In the genomic region with DNA sequence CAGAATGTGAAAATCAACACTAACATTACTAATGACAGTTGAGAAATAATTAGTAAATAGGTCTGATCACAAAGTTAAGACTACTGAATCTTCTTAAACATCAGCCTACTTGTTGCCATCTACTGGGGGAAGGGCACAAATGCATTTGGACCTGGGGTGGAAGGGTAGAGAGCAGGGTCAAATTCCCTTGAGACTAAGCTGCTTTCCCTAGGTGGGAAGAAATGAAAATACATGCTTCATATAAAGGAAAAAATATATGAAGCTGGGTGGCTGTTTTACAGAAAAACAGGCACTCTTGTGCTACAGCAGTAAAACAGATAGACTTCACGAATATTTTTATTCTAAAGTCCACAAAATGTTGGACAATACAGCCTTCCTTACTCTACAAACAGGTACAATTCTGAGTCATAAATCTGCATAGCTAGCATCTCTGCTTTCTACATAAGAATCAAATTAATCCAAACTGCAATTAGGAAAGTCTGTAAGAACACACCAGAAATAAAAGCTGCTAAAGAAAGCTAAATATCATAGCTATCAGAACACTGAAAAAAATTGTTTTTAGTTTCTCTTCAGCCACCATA, we compare ENCODE assay signal across 8 cellular contexts. TPM values are rescaled to one million over a fixed set of nuclear protein-coding genes. Genes with fewer than 3 reads are reported as not detected.
DNase-seq lines count a peak whose midpoint lies in the region; ATAC-seq and TF ChIP-seq lines count a peak whose summit lies in the region.

No MANE protein-coding gene starts in this region.

- no peak for TF ChIP-seq EP300 in SK-N-SH (IDR thresholded peaks at IDR 0.05; ENCODE audit: borderline replicate concordance in 1 of 2, low read depth in 1 of 2, low read length in 1 of 2)

- peaks cover 99% of the 10 kb centered on the region for H3K79me2 ChIP-seq in SK-N-SH (ENCODE audit: insufficient read depth)

- H3K27me3 ChIP-seq in BE2C, result no peaks in the 10 kb centered on the region
- H3K27me3 ChIP-seq in SK-N-SH (ENCODE audit: insufficient read depth), result no peaks in the 10 kb centered on the region

- peaks cover 10% of the 10 kb centered on the region; the same call in 1 of the 2 replicates for H3K36me3 ChIP-seq in BE2C
- peaks cover 13 to 25% of the 10 kb centered on the region in 2 experiments for H3K36me3 ChIP-seq in SK-N-SH (replicated peaks in 1 of 2; ENCODE audit: control insufficient read depth in 1 of 2, insufficient read depth in 2 of 2, low read length in 1 of 2)

- no peaks in the 10 kb centered on the region for H3K4me1 ChIP-seq in BE2C
- no peaks in the 10 kb centered on the region; a peak in 2 of 4 replicates for H3K4me1 ChIP-seq in SK-N-SH (ENCODE audit: control insufficient read depth in 1 of 2, insufficient read depth in 2 of 2, low read depth in 1 of 2, low read length in 1 of 2)

- POLR2A ChIA-PET in SK-N-SH (lab: Yijun Ruan, JAX), result interaction anchor here (1.7 kb wide), 1 partner anchor 10 kb away, joined by 4 read pairs; no protein-coding TSS in a partner anchor

- no peaks in the 10 kb centered on the region for H3K9me3 ChIP-seq in BE2C
- H3K9me3 ChIP-seq in SK-N-SH, result no peaks in the 10 kb centered on the region

- no peak overlapping the region for H2AFZ ChIP-seq in SK-N-SH (ENCODE audit: low read depth)

- H3K9ac ChIP-seq in SK-N-SH, result no peak overlapping the region

- no peak overlapping the region for H3K4me3 ChIP-seq in BE2C (ENCODE audit: low read depth, low read length)
- H3K4me3 ChIP-seq in SK-N-SH (ENCODE audit: low read depth in 2 of 2, low read length in 1 of 2), result no peak overlapping the region

- DNase-seq in BE2C (no peak), SK-N-SH (peak; percentile 42), germinal center (ENCODE audit: low spot score) (peak; percentile 56), UCSD-AML1 (lab: John Stamatoyannopoulos, UW; ENCODE audit: unreplicated experiment) (no peak)
- no peak for DNase-seq in stimulated activated CD4-positive, alpha-beta T cell treated with anti-CD3 and anti-CD28 coated beads, Interleukin-4, amount 100 ng/mL, for 1 hour

- H3K27ac ChIP-seq in SK-N-SH (ENCODE audit: low read depth in 2 of 2, low read length in 1 of 2), result no peak overlapping the region

- CTCF ChIA-PET in SK-N-SH (lab: Yijun Ruan, JAX), result interaction anchor here (0.5 to 2.9 kb wide), 13 partner anchors 10 to 156 kb away, joined by 3 to 21 read pairs (median 4); a partner anchor contains a TSS

- H3F3A ChIP-seq in SK-N-SH (replicated peaks; ENCODE audit: insufficient read depth), result peaks cover 9% of the 10 kb centered on the region

- 78% methylated on average over 1 of the region's 1 CpG for WGBS in SK-N-SH (ENCODE audit: low lambda C conversion rate)

- peak; percentile 34 for TF ChIP-seq RAD21 in SK-N-SH (IDR thresholded peaks at IDR 0.05; ENCODE audit: low read length)

- H4K20me1 ChIP-seq in SK-N-SH (ENCODE audit: insufficient read depth), result peaks cover 97% of the 10 kb centered on the region

- peak; percentile 43 for TF ChIP-seq CTCF in BE2C (IDR thresholded peaks at IDR 0.05; ENCODE audit: low read depth, low read length)
- peak; percentile 49 for TF ChIP-seq CTCF in SK-N-SH (IDR thresholded peaks at IDR 0.05)

- ATAC-seq in GM18502 (IDR thresholded peaks at IDR 0.05; ENCODE audit: poor library complexity, unreplicated experiment), result peak; percentile 77
- peak; percentile 63 for ATAC-seq in HG03039 (IDR thresholded peaks at IDR 0.05; ENCODE audit: unreplicated experiment)
- ATAC-seq in GM21367 (IDR thresholded peaks at IDR 0.05; ENCODE audit: unreplicated experiment), result no peak

- H3K4me2 ChIP-seq in SK-N-SH, result no peak overlapping the region

- H3K9me2 ChIP-seq in SK-N-SH, result no peaks in the 10 kb centered on the region

TF ChIP-seq in SK-N-SH, 30 proteins besides CTCF, POLR2A, EP300 and RAD21 (continues in another document):
- no peak for TF ChIP-seq ELF1 (IDR thresholded peaks at IDR 0.05)
- TF ChIP-seq, protein P1, sequence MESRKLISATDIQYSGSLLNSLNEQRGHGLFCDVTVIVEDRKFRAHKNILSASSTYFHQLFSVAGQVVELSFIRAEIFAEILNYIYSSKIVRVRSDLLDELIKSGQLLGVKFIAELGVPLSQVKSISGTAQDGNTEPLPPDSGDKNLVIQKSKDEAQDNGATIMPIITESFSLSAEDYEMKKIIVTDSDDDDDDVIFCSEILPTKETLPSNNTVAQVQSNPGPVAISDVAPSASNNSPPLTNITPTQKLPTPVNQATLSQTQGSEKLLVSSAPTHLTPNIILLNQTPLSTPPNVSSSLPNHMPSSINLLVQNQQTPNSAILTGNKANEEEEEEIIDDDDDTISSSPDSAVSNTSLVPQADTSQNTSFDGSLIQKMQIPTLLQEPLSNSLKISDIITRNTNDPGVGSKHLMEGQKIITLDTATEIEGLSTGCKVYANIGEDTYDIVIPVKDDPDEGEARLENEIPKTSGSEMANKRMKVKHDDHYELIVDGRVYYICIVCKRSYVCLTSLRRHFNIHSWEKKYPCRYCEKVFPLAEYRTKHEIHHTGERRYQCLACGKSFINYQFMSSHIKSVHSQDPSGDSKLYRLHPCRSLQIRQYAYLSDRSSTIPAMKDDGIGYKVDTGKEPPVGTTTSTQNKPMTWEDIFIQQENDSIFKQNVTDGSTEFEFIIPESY (IDR thresholded peaks at IDR 0.05; ENCODE audit: borderline replicate concordance, low read depth), result no peak
- TF ChIP-seq, protein P2, sequence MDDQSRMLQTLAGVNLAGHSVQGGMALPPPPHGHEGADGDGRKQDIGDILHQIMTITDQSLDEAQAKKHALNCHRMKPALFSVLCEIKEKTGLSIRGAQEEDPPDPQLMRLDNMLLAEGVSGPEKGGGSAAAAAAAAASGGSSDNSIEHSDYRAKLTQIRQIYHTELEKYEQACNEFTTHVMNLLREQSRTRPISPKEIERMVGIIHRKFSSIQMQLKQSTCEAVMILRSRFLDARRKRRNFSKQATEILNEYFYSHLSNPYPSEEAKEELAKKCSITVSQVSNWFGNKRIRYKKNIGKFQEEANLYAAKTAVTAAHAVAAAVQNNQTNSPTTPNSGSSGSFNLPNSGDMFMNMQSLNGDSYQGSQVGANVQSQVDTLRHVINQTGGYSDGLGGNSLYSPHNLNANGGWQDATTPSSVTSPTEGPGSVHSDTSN (IDR thresholded peaks at IDR 0.05), result no peak
- TF ChIP-seq FOXJ3 (CRISPR knock-in tag; IDR thresholded peaks at IDR 0.05), result no peak
- TF ChIP-seq EZH2phosphoT487 (IDR thresholded peaks at IDR 0.05; ENCODE audit: borderline replicate concordance, low read depth), result no peak
- TF ChIP-seq, protein P3, sequence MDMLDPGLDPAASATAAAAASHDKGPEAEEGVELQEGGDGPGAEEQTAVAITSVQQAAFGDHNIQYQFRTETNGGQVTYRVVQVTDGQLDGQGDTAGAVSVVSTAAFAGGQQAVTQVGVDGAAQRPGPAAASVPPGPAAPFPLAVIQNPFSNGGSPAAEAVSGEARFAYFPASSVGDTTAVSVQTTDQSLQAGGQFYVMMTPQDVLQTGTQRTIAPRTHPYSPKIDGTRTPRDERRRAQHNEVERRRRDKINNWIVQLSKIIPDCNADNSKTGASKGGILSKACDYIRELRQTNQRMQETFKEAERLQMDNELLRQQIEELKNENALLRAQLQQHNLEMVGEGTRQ (IDR thresholded peaks at IDR 0.05; ENCODE audit: borderline replicate concordance, low read depth, low read length), result no peak
- no peak for TF ChIP-seq FOXM1 (IDR thresholded peaks at IDR 0.05; ENCODE audit: low read depth)
- TF ChIP-seq TAF1 (IDR thresholded peaks at IDR 0.05; ENCODE audit: borderline replicate concordance, low read depth, low read length), result no peak
- TF ChIP-seq SIN3A (IDR thresholded peaks at IDR 0.05; ENCODE audit: borderline replicate concordance, low read depth, low read length), result no peak
- TF ChIP-seq RCOR1 (IDR thresholded peaks at IDR 0.05; ENCODE audit: low read length), result no peak
- TF ChIP-seq YY1 (IDR thresholded peaks at IDR 0.05; ENCODE audit: low read depth), result no peak
- TF ChIP-seq NFIC (IDR thresholded peaks at IDR 0.05; ENCODE audit: borderline replicate concordance), result no peak
- no peak for TF ChIP-seq CHD2 (IDR thresholded peaks at IDR 0.05; ENCODE audit: low read length, partially characterized antibody)
- TF ChIP-seq, protein P4, sequence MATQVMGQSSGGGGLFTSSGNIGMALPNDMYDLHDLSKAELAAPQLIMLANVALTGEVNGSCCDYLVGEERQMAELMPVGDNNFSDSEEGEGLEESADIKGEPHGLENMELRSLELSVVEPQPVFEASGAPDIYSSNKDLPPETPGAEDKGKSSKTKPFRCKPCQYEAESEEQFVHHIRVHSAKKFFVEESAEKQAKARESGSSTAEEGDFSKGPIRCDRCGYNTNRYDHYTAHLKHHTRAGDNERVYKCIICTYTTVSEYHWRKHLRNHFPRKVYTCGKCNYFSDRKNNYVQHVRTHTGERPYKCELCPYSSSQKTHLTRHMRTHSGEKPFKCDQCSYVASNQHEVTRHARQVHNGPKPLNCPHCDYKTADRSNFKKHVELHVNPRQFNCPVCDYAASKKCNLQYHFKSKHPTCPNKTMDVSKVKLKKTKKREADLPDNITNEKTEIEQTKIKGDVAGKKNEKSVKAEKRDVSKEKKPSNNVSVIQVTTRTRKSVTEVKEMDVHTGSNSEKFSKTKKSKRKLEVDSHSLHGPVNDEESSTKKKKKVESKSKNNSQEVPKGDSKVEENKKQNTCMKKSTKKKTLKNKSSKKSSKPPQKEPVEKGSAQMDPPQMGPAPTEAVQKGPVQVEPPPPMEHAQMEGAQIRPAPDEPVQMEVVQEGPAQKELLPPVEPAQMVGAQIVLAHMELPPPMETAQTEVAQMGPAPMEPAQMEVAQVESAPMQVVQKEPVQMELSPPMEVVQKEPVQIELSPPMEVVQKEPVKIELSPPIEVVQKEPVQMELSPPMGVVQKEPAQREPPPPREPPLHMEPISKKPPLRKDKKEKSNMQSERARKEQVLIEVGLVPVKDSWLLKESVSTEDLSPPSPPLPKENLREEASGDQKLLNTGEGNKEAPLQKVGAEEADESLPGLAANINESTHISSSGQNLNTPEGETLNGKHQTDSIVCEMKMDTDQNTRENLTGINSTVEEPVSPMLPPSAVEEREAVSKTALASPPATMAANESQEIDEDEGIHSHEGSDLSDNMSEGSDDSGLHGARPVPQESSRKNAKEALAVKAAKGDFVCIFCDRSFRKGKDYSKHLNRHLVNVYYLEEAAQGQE (IDR thresholded peaks at IDR 0.05; ENCODE audit: low read depth, low read length), result no peak
- TF ChIP-seq FOSL2 (IDR thresholded peaks at IDR 0.05; ENCODE audit: borderline replicate concordance, low read depth), result no peak
- TF ChIP-seq NRF1 (IDR thresholded peaks at IDR 0.05; ENCODE audit: low read depth, low read length), result no peak
- no peak for TF ChIP-seq TEAD4 (IDR thresholded peaks at IDR 0.05; ENCODE audit: borderline replicate concordance, insufficient read depth)

RNA-seq across cellular contexts. Expression of a gene that starts 10.9 kb away (rescaled TPM):
- polyA plus RNA-seq in BE2C (2012; ENCODE audit: insufficient read depth, insufficient read length, low read depth), result 47.6 TPM
- polyA plus RNA-seq in SK-N-SH (2012; rRNA removed), result 30.3 and 47.5 TPM in 2 replicates
- 33.4 and 36.6 TPM in 2 replicates for polyA plus RNA-seq in SK-N-SH (2012; cell fraction: cytosol; rRNA removed)
- polyA plus RNA-seq in SK-N-SH (2012; cell fraction: nucleus; rRNA removed), result 45.5 and 95.4 TPM in 2 replicates

RNA-seq across cellular contexts. Expression of a gene that starts 11.4 kb away (rescaled TPM):
- 1.1 TPM for polyA plus RNA-seq in BE2C (2012; ENCODE audit: insufficient read depth, insufficient read length, low read depth)
- polyA plus RNA-seq in SK-N-SH (2012; rRNA removed), result 3.9 and 5.7 TPM in 2 replicates
- 5.2 and 5.5 TPM in 2 replicates for polyA plus RNA-seq in SK-N-SH (2012; cell fraction: cytosol; rRNA removed)
- 2.5 and 4.4 TPM in 2 replicates for polyA plus RNA-seq in SK-N-SH (2012; cell fraction: nucleus; rRNA removed)

Comparison
In these comparisons a context has a peak if more than half of its experiments do, and no peak if none do; other contexts are left out.
1. DNase-seq: peak in SK-N-SH (single experiment) and germinal center (single experiment); none in BE2C (single experiment), UCSD-AML1 (single experiment) and stimulated activated CD4-positive, alpha-beta T cell treated with anti-CD3 and anti-CD28 coated beads, Interleukin-4, amount 100 ng/mL, for 1 hour (single experiment).